10 cellular contexts compared by ENCODE assay signal in the genomic region with DNA sequence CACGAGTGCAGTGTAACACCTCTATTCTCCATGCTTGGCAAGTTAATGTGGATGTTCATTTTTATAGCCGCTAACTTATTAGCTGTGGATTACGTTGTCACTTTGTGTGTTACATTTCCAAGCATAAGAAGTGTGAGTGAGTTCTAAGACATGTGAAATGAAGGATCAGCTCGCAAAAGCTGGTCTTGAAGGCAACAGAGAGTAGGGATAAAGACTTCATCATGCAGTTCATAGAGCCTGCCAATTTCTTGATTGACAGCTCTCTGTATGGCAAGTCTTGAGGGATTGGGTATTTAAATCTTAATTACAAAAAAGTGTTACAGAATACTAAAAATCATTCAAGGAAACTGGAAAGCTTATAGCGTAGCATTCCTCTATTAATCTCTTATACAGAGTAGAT. TPM values are rescaled to one million over a fixed set of nuclear protein-coding genes. Genes with fewer than 3 reads are reported as not detected.
"Had no signal": no experiment of that assay in that cellular context is flagged by ENCODE, and none has a peak within 500 bp of the region (broad histone marks: within the 10 kb centered on the region; RNA-seq: fewer than 3 reads in every experiment).

No MANE protein-coding gene starts in this region.

- ATAC-seq: K562 had no signal

- H3K9ac ChIP-seq: KMS-11 had no signal

- FAIRE-seq: HTR-8/SVneo, K562 had no signal

- DNase-seq: IMR-90, KBM-7, KG1 had no signal

- H3K4me2 ChIP-seq: KMS-11 had no signal

- H3K27ac ChIP-seq: HL-60, KMS-11 had no signal

- H3K4me3 ChIP-seq: K562 had no signal

RNA-seq across cellular contexts. Expression of a gene that starts 25.8 kb away (rescaled TPM):
- total RNA-seq: HT1080 had no signal
- polyA plus RNA-seq: K562 had no signal

RNA-seq across cellular contexts. Expression of a gene that starts 52.2 kb away (rescaled TPM):
- total RNA-seq: HT-29, IMR-90, K562 had no signal
- polyA plus RNA-seq: IgD-negative memory B cell, IMR-90, K562 had no signal
